In the genomic region with DNA sequence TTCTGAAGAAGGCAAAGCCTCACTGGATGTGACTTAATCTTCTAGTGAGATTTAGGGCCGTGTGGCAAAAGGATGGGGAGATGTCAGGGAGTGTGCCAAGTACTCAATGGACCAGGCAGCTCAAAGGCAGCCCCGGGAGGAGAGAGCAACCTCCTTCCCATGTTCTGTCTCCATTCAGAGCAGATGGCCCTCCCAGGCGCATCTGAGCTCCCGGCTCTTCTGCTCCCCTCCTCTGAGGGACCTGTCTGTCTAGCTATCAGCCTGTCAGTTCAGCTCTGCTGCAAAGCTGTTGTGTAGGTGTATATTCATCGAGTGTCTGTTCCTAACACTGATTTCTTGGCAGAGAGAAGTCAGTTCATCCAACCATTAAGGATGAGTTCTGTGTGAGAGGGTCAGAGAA, we compare ENCODE assay signal across 2 cellular contexts.
TF ChIP-seq lines count a peak whose summit lies in the region.

No MANE protein-coding gene starts in this region.

TF ChIP-seq in IMR-90, 13 proteins besides CTCF, POLR2A, EP300 and RAD21:
- TF ChIP-seq MAZ (IDR thresholded peaks at IDR 0.05; ENCODE audit: borderline replicate concordance, low read depth, low read length) (no peak), CEBPB (IDR thresholded peaks at IDR 0.05; ENCODE audit: low read depth, low read length) (no peak), FOS (IDR thresholded peaks at IDR 0.05; ENCODE audit: low read depth, low read length) (no peak), MXI1 (IDR thresholded peaks at IDR 0.05; ENCODE audit: borderline replicate concordance, low read depth, low read length) (no peak), RFX5 (IDR thresholded peaks at IDR 0.05; ENCODE audit: low read depth, low read length) (no peak)
- TF ChIP-seq, protein P1, sequence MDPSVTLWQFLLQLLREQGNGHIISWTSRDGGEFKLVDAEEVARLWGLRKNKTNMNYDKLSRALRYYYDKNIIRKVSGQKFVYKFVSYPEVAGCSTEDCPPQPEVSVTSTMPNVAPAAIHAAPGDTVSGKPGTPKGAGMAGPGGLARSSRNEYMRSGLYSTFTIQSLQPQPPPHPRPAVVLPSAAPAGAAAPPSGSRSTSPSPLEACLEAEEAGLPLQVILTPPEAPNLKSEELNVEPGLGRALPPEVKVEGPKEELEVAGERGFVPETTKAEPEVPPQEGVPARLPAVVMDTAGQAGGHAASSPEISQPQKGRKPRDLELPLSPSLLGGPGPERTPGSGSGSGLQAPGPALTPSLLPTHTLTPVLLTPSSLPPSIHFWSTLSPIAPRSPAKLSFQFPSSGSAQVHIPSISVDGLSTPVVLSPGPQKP (IDR thresholded peaks at IDR 0.05; ENCODE audit: borderline replicate concordance, low read depth, low read length): no peak

TF ChIP-seq in GM12891, 5 proteins besides CTCF, POLR2A, EP300 and RAD21:
- no peak for TF ChIP-seq POLR2AphosphoS5 (IDR thresholded peaks at IDR 0.05; ENCODE audit: low read depth, low read length)
- no peak for TF ChIP-seq PAX5 (IDR thresholded peaks at IDR 0.05; ENCODE audit: insufficient read depth, low read length, severe bottlenecking)
- TF ChIP-seq POU2F2 (IDR thresholded peaks at IDR 0.05; ENCODE audit: low read depth, low read length): no peak
- TF ChIP-seq TAF1 (IDR thresholded peaks at IDR 0.05; ENCODE audit: low read depth, low read length): no peak
- no peak for TF ChIP-seq SPI1 (IDR thresholded peaks at IDR 0.05; ENCODE audit: low read depth, low read length)
TF ChIP-seq in GM12891: peak in this region for 0.
